Comparison of ENCODE assay signal across 10 cellular contexts in the genomic region with DNA sequence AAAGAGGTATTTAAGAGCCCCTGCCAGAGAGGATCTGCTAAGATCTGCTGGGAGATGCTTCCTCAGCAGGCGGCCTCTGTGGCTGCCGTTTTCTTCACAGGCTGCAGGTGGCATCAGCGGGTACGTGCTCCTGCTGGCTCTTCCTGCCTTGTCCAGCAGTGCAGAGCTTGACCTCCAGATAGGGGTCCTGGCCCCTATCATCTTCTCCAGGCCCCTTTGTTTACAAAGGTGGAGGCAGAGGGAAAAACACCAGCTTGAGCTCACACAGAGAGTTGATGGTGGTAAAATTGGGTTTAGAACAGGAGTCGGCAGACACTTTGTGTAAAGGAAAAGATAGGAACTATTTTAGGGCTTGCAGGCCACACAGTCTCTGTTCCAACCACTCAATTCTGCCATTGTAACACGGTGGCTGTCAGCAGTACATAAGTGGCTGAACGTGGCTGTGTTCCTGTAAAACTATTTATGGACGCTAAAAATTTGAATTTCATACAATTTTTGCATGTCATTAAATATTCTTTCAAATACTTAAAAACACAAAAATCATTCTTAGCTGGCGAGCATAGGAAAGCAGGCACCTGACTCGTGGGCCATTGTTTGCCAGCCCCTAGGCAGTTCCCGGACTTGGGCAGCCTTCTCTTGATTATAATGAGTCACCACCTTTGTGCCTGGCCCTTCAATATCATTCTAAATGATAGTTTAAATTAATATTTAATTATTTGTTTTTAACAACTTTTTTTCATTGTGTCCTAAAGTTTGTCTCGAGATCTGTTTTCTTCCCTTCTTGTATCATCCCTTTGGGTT.
A peak's percentile ranks its signal among the peaks of the same experiment; 100 is the strongest.
DNase-seq lines count a peak whose midpoint lies in the region; ATAC-seq and TF ChIP-seq lines count a peak whose summit lies in the region.
"Had no signal": no experiment of that assay in that cellular context is flagged by ENCODE, and none has a peak within 500 bp of the region (broad histone marks: within the 10 kb centered on the region; RNA-seq: fewer than 3 reads in every experiment).

No MANE protein-coding gene starts in this region.

- no peaks in the 10 kb centered on the region for H3F3A ChIP-seq in MM.1S (ENCODE audit: insufficient read depth, low read length)

- no peaks in the 10 kb centered on the region for H3K9me3 ChIP-seq in MM.1S (replicated peaks; ENCODE audit: insufficient read depth, low read length)
- H3K9me3 ChIP-seq: BLaER1 treated with 17β-estradiol and CSF1 and Interleukin-3, amounts not matched to agents 10 nM and 100 nM had no signal

- H3K27ac Mint-ChIP-seq in activated CD4-positive, alpha-beta T cell treated with anti-CD3 and anti-CD28 coated beads, Interleukin-2, amount 10 ng/mL, durations not matched to agents 7 days and 5 days, result no peak overlapping the region

- no peak overlapping the region for H3K4me2 ChIP-seq in MM.1S (ENCODE audit: low read depth, low read length)

- no peak overlapping the region for H3K27ac ChIP-seq in MM.1S (ENCODE audit: low read length)
- H3K27ac ChIP-seq: BLaER1 treated with 17β-estradiol and CSF1 and Interleukin-3, amounts not matched to agents 10 nM and 100 nM had no signal

- H3K4me1 ChIP-seq in MM.1S (ENCODE audit: low read length), result no peaks in the 10 kb centered on the region

- peaks cover 4% of the 10 kb centered on the region for H3K4me1 Mint-ChIP-seq in activated CD4-positive, alpha-beta T cell treated with anti-CD3 and anti-CD28 coated beads, Interleukin-2, amount 10 ng/mL, durations not matched to agents 7 days and 5 days
- H3K4me1 Mint-ChIP-seq: central memory CD8-positive, alpha-beta T cell had no signal

- no peaks in the 10 kb centered on the region for H3K27me3 ChIP-seq in MM.1S (replicated peaks; ENCODE audit: insufficient read depth, low read length)
- H3K27me3 ChIP-seq: BLaER1 treated with 17β-estradiol and CSF1 and Interleukin-3, amounts not matched to agents 10 nM and 100 nM had no signal

- H4K20me1 ChIP-seq in MM.1S (ENCODE audit: insufficient read depth, low read length), result no peaks in the 10 kb centered on the region
- H4K20me1 ChIP-seq: BLaER1 treated with 17β-estradiol and CSF1 and Interleukin-3, amounts not matched to agents 10 nM and 100 nM had no signal

- H2AFZ ChIP-seq in MM.1S (ENCODE audit: low read length), result 0 out of 2 replicates have a peak overlapping the region, but pooled peaks have one; percentile 41

- ATAC-seq in GM21723 (IDR thresholded peaks at IDR 0.05; ENCODE audit: unreplicated experiment) (peak; percentile 77), HG02870 (IDR thresholded peaks at IDR 0.05; ENCODE audit: unreplicated experiment) (no peak)

- CTCF ChIA-PET in activated CD4-positive, alpha-beta T cell treated with anti-CD3 and anti-CD28 coated beads, Interleukin-2, amount 10 ng/mL, durations not matched to agents 7 days and 5 days (lab: Charles Lee), result interaction anchor here (1.2 kb wide), 1 partner anchor 8 kb away, joined by 3 read pairs; no protein-coding TSS in a partner anchor

- peak; percentile 70 for TF ChIP-seq CTCF in MM.1S (IDR thresholded peaks at IDR 0.05; ENCODE audit: low read length)

- H3K9ac ChIP-seq in MM.1S (ENCODE audit: low read length), result no peak overlapping the region
- H3K9ac ChIP-seq: BLaER1 treated with 17β-estradiol and CSF1 and Interleukin-3, amounts not matched to agents 10 nM and 100 nM had no signal

- POLR2A ChIA-PET in activated CD4-positive, alpha-beta T cell treated with anti-CD3 and anti-CD28 coated beads, Interleukin-2, amount 10 ng/mL, durations not matched to agents 7 days and 5 days (lab: Charles Lee), result no interaction called here

- no peaks in the 10 kb centered on the region for H3K79me2 ChIP-seq in MM.1S (ENCODE audit: low read length)

- H3K27me3 Mint-ChIP-seq in activated CD4-positive, alpha-beta T cell treated with anti-CD3 and anti-CD28 coated beads, Interleukin-2, amount 10 ng/mL, durations not matched to agents 7 days and 5 days, result no peaks in the 10 kb centered on the region
- H3K27me3 Mint-ChIP-seq: central memory CD8-positive, alpha-beta T cell had no signal

- no peaks in the 10 kb centered on the region for H3K9me2 ChIP-seq in MM.1S (replicated peaks; ENCODE audit: insufficient read depth, low read length)

- no peaks in the 10 kb centered on the region for H3K9me3 Mint-ChIP-seq in activated CD4-positive, alpha-beta T cell treated with anti-CD3 and anti-CD28 coated beads, Interleukin-2, amount 10 ng/mL, durations not matched to agents 7 days and 5 days
- H3K9me3 Mint-ChIP-seq: central memory CD8-positive, alpha-beta T cell had no signal

- H3K36me3 ChIP-seq in MM.1S (replicated peaks; ENCODE audit: insufficient read depth, low read length), result no peaks in the 10 kb centered on the region
- H3K36me3 ChIP-seq: BLaER1 treated with 17β-estradiol and CSF1 and Interleukin-3, amounts not matched to agents 10 nM and 100 nM had no signal

- no peaks in the 10 kb centered on the region for H3K36me3 Mint-ChIP-seq in activated CD4-positive, alpha-beta T cell treated with anti-CD3 and anti-CD28 coated beads, Interleukin-2, amount 10 ng/mL, durations not matched to agents 7 days and 5 days (ENCODE audit: low read depth)

- H3K4me3 Mint-ChIP-seq in activated CD4-positive, alpha-beta T cell treated with anti-CD3 and anti-CD28 coated beads, Interleukin-2, amount 10 ng/mL, durations not matched to agents 7 days and 5 days, result no peak overlapping the region
- H3K4me3 Mint-ChIP-seq: central memory CD8-positive, alpha-beta T cell had no signal

- H3K4me3 ChIP-seq in MM.1S (ENCODE audit: low read length), result no peak overlapping the region
- H3K4me3 ChIP-seq: BLaER1 treated with 17β-estradiol and CSF1 and Interleukin-3, amounts not matched to agents 10 nM and 100 nM had no signal

- DNase-seq in NCI-H2029 (lab: John Stamatoyannopoulos, UW) (peak; percentile 13), NCI-H2029 treated with DMSO at 0.1 percent for 48 hours (lab: John Stamatoyannopoulos, UW) (no peak), MM.1S (peak; percentile 67), foreskin melanocyte (peak; percentile 14), nucleus accumbens (lab: John Stamatoyannopoulos, UW) (peak in 48 of 56 donors; percentile 9 to 79 (median 54))
- DNase-seq in activated CD4-positive, alpha-beta T cell treated with anti-CD3 and anti-CD28 coated beads, Interleukin-2, amount 10 ng/mL, durations not matched to agents 7 days and 5 days, result peak; percentile 29
